Comparison of ENCODE assay signal across 27 cellular contexts in the genomic region with DNA sequence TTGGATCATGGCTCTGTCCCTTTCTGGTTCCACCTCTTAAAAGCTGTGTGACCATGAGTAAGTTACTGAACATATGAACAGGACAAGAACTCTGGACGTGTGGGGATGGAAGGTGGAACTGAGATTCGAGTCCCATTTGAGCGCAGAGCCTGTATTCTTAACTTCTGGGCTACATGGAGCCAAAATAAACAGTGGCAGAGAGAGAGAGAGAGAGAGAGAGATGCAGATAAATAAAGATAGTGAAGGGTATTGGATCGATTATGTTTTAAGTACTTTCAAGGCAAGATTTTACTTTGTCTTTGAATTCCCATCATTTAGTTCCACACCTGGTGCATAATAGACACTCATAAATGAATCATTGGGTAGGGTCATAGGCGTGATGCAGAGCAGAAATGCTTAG. TPM values are rescaled to one million over a fixed set of nuclear protein-coding genes. Genes with fewer than 3 reads are reported as not detected.
DNase-seq lines count a peak whose midpoint lies in the region; TF ChIP-seq lines count a peak whose summit lies in the region.
"Had no signal": no experiment of that assay in that cellular context is flagged by ENCODE, and none has a peak within 500 bp of the region (broad histone marks: within the 10 kb centered on the region; RNA-seq: fewer than 3 reads in every experiment).

No MANE protein-coding gene starts in this region.

- TF ChIP-seq POLR2A in lower leg skin (IDR thresholded peaks at IDR 0.05), result no peak

- H3K4me1 ChIP-seq in mucosa of rectum (ENCODE audit: control insufficient read depth in 2 of 2, insufficient read depth in 2 of 2, low read length in 2 of 2), result peaks cover 21 to 55% of the 10 kb centered on the region in 2 donors
- H3K4me1 ChIP-seq: suprapubic skin had no signal

- DNase-seq in NCI-H1417 (lab: John Stamatoyannopoulos, UW) (peak in 2 of 3 experiments; percentile 48 to 77), NCI-H1417 treated with DMSO at 0.1 percent for 48 hours (lab: John Stamatoyannopoulos, UW) (no peak), NCI-H2029 treated with DMSO at 0.1 percent for 48 hours (lab: John Stamatoyannopoulos, UW) (peak; percentile 77), WERI-Rb-1 (no peak), MV-4-11 (lab: John Stamatoyannopoulos, UW) (no peak), lower leg skin (ENCODE audit: low spot score in 2 of 2) (no peak), COR-L47 (lab: John Stamatoyannopoulos, UW) (no peak)
- DNase-seq: central memory CD4-positive, alpha-beta T cell; dermis blood vessel endothelial cell; H9; Karpas-422; kidney glomerular epithelial cell; mesenchymal stem cell; naive thymus-derived CD4-positive, alpha-beta T cell; retina; spleen; stimulated activated CD4-positive, alpha-beta T cell treated with anti-CD3 and anti-CD28 coated beads, Interleukin-4, amount 100 ng/mL, for 24 hours; stimulated activated naive B cell treated with anti-CD40 and anti-IgM and Interleukin-4, amounts not matched to agents 10 μg/mL and 1 μg/mL and 100 μg/mL, for 72 hours had no signal

- H3K4me3 ChIP-seq in WERI-Rb-1 (ENCODE audit: low read depth, low read length) (no peak overlapping the region), mucosa of rectum (ENCODE audit: low read length in 2 of 2) (no peak overlapping the region), lower leg skin (ENCODE audit: low read depth, poor library complexity, severe bottlenecking) (no peak overlapping the region)
- H3K4me3 ChIP-seq: GM12878, spleen, suprapubic skin had no signal

- H3K36me3 ChIP-seq in WERI-Rb-1 (no peaks in the 10 kb centered on the region), mucosa of rectum (ENCODE audit: control insufficient read depth in 2 of 2, insufficient read depth in 2 of 2, low read length in 2 of 2) (no peaks in the 10 kb centered on the region)
- H3K36me3 ChIP-seq: spleen, suprapubic skin had no signal

- TF ChIP-seq CTCF in WERI-Rb-1 (IDR thresholded peaks at IDR 0.05; ENCODE audit: low read depth, low read length) (no peak), lower leg skin (IDR thresholded peaks at IDR 0.05) (no peak)

- H3K9ac ChIP-seq in mucosa of rectum (ENCODE audit: low read depth in 1 of 2, low read length in 2 of 2), result peak overlapping the region in 1 of 2 donors; percentile 3

- H3K9me3 ChIP-seq in WERI-Rb-1 (ENCODE audit: severe bottlenecking), result no peaks in the 10 kb centered on the region
- no peaks in the 10 kb centered on the region for H3K9me3 ChIP-seq in mucosa of rectum (ENCODE audit: control insufficient read depth in 2 of 2, low read length in 2 of 2)
- H3K9me3 ChIP-seq: spleen, suprapubic skin had no signal

- H3K27ac ChIP-seq in WERI-Rb-1 (peak overlapping the region; percentile 55; the same call in 1 of the 2 replicates), mucosa of rectum (ENCODE audit: low read depth in 2 of 2, low read length in 2 of 2) (peak overlapping the region; percentile 63 to 90)
- H3K27ac ChIP-seq: HL-60, spleen, suprapubic skin, VCaP had no signal

- intact Hi-C loops in lower leg skin (cut with DNase I; ENCODE audit: low total_unique reads), result no loop called here

- H3K27me3 ChIP-seq in WERI-Rb-1 (ENCODE audit: insufficient read depth, low read depth, severe bottlenecking) (no peaks in the 10 kb centered on the region), mucosa of rectum (ENCODE audit: control insufficient read depth in 2 of 2, insufficient read depth in 2 of 2, low read length in 2 of 2) (peaks cover 0 to 2% of the 10 kb centered on the region in 2 donors)

- 84 to 85% methylated on average over 5 of the region's 5 CpGs for WGBS in lower leg skin, 2 donors

RNA-seq across cellular contexts. Expression of gene SLC35D3, which starts 39.7 kb away (rescaled TPM):
- under 1 TPM in 1 of 4 donors, not detected in 3; 0.10 TPM for total RNA-seq in lower leg skin
- total RNA-seq: A172, Daoy, dermis blood vessel endothelial cell, endothelial cell of umbilical vein, GM12878, omental fat pad, spleen had no signal

Comparison
In these comparisons a context has a peak if more than half of its experiments do, and no peak if none do; other contexts are left out.
1. DNase-seq: peak in NCI-H1417 (2 of 3) and NCI-H2029 treated with DMSO at 0.1 percent for 48 hours (single experiment); none in NCI-H1417 treated with DMSO at 0.1 percent for 48 hours (single experiment), WERI-Rb-1 (single experiment), MV-4-11 (single experiment), lower leg skin (0 of 2) and COR-L47 (single experiment).